ENCODE assay signal across 19 cellular contexts in the genomic region with DNA sequence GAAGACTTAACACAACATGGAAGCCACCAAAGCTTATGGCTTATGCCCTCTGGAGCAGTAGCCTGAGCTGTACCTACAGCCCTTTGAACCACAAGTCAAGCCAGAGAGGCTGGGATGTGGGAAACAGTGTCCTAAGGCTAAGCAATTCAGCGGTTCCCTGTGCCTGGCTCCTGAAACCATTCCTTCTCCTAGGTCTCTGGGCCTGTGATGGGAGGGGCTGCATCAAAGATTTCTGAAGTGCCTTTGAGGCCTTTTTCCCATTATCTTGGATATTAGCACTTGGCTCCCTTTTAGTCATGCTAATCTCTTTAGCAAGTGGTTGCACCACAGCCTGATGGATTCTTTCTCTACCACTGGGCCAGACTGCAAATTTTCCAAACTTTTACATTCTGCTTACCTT.
DNase-seq lines count a peak whose midpoint lies in the region; FAIRE-seq and TF ChIP-seq lines count a peak whose summit lies in the region.
"Had no signal": no experiment of that assay in that cellular context is flagged by ENCODE, and none has a peak within 500 bp of the region (broad histone marks: within the 10 kb centered on the region; RNA-seq: fewer than 3 reads in every experiment).

No MANE protein-coding gene starts in this region.

- H3K9me3 ChIP-seq in H9 (ENCODE audit: control insufficient read depth, low read depth, low read length) (peaks cover 25% of the 10 kb centered on the region), H1 (ENCODE audit: insufficient read depth in 2 of 2, low read depth in 1 of 2, low read length in 1 of 2) (peaks cover 0 to 6% of the 10 kb centered on the region in 2 experiments; a peak in 1 of 4 replicates)
- no peaks in the 10 kb centered on the region for H3K9me3 ChIP-seq in CD8-positive, alpha-beta memory T cell (ENCODE audit: low read length)
- H3K9me3 ChIP-seq: A549 had no signal

- no peak overlapping the region for H3K27ac ChIP-seq in H9 (ENCODE audit: insufficient read length, low read depth, low read length)
- no peak overlapping the region for H3K27ac ChIP-seq in H1 (ENCODE audit: low read depth, low read length)
- no peak overlapping the region for H3K27ac ChIP-seq in CD8-positive, alpha-beta memory T cell (ENCODE audit: low read depth, low read length)
- H3K27ac ChIP-seq: 22Rv1, A549, C4-2B, HL-60 had no signal

- H3T11ph ChIP-seq in H9 (ENCODE audit: low read length), result no peak overlapping the region

- H3K4me1 ChIP-seq in H9 (ENCODE audit: insufficient read depth, low read length) (no peaks in the 10 kb centered on the region; the same call in 1 of the 2 replicates), H1 (replicated peaks in 1 of 4; ENCODE audit: control insufficient read depth in 3 of 4, insufficient read depth in 4 of 4, low read length in 3 of 4) (no peaks in the 10 kb centered on the region)
- H3K4me1 ChIP-seq in CD8-positive, alpha-beta memory T cell (ENCODE audit: insufficient read depth, low read length), result no peaks in the 10 kb centered on the region
- H3K4me1 ChIP-seq: A549 had no signal

- H2BK12ac ChIP-seq in H9 (ENCODE audit: insufficient read length, low read depth, low read length) (no peak overlapping the region), H1 (ENCODE audit: low read depth, low read length) (no peak overlapping the region)

- H2BK5ac ChIP-seq in H9 (ENCODE audit: insufficient read length, low read length) (no peak overlapping the region), H1 (ENCODE audit: low read depth, low read length) (no peak overlapping the region)

- H2BK15ac ChIP-seq in H9 (ENCODE audit: low read depth, low read length), result no peak overlapping the region
- no peak overlapping the region for H2BK15ac ChIP-seq in H1 (ENCODE audit: low read length)

- no peak for TF ChIP-seq CTCF in H9 (conservative IDR thresholded peaks at IDR 0.05)
- TF ChIP-seq CTCF in H1 (IDR thresholded peaks at IDR 0.05; ENCODE audit: control extremely low read depth in 1 of 3, insufficient read depth in 1 of 3, low read depth in 1 of 3, low read length in 3 of 3), result no peak
- TF ChIP-seq CTCF in Calu3 (IDR thresholded peaks at IDR 0.05; ENCODE audit: unreplicated experiment), result no peak

- POLR2A ChIA-PET in H1 (lab: Charles Lee; ENCODE audit: partially characterized antibody), result no interaction called here
- POLR2A ChIA-PET in CD8-positive, alpha-beta memory T cell (lab: Charles Lee), result no interaction called here

- no peaks in the 10 kb centered on the region for H3K36me3 ChIP-seq in H1 (ENCODE audit: control insufficient read depth in 2 of 4, insufficient read depth in 4 of 4, low read length in 3 of 4)
- no peaks in the 10 kb centered on the region for H3K36me3 ChIP-seq in CD8-positive, alpha-beta memory T cell (ENCODE audit: insufficient read depth, low read length)

- H4K20me1 ChIP-seq in H9 (ENCODE audit: control insufficient read depth, insufficient read depth, insufficient read length) (no peaks in the 10 kb centered on the region), H1 (replicated peaks in 1 of 2; ENCODE audit: control insufficient read depth in 1 of 2, insufficient read depth in 2 of 2, low read length in 2 of 2) (no peaks in the 10 kb centered on the region)

- H4K8ac ChIP-seq in H9 (replicated peaks; ENCODE audit: insufficient read length, low read depth, low read length) (no peak overlapping the region), H1 (ENCODE audit: extremely low read depth, insufficient read depth, low read length) (no peak overlapping the region)

- DNase-seq in ELF-1 (ENCODE audit: low read depth, low spot score), result peak; percentile 64
- peak; percentile 40 for DNase-seq in H9
- no peak for DNase-seq in H1 (ENCODE audit: low read depth in 1 of 2, low spot score in 2 of 2)
- peak; percentile 9 for DNase-seq in iPS-NIHi11 (ENCODE audit: low spot score)
- no peak for DNase-seq in CD8-positive, alpha-beta memory T cell
- DNase-seq in Calu3, result no peak
- DNase-seq in cerebellum (ENCODE audit: low spot score), result no peak
- DNase-seq: AML-193; CD4-positive, alpha-beta T cell; DMS79 treated with DMSO at 0.1 percent for 48 hours; HFFc6; IMR-90 had no signal

- no peak overlapping the region for H2BK20ac ChIP-seq in H9 (ENCODE audit: low read depth, low read length, poor library complexity, severe bottlenecking)
- no peak overlapping the region for H2BK20ac ChIP-seq in H1 (ENCODE audit: low read length)

- H3K23ac ChIP-seq in H9 (ENCODE audit: insufficient read length, low read depth, low read length), result no peak overlapping the region
- H3K23ac ChIP-seq in H1 (ENCODE audit: insufficient read length), result no peak overlapping the region

- H3K4me3 Mint-ChIP-seq in H9, result no peak overlapping the region
- H3K4me3 Mint-ChIP-seq in CD8-positive, alpha-beta memory T cell, result no peak overlapping the region
- no peak overlapping the region for H3K4me3 Mint-ChIP-seq in Calu3 (ENCODE audit: low read depth, unreplicated experiment)
- H3K4me3 Mint-ChIP-seq: CD4-positive, alpha-beta T cell; HFFc6 had no signal

- H3K4me3 ChIP-seq in H1 (ENCODE audit: extremely low read depth in 1 of 4, insufficient read depth in 2 of 4, low read depth in 3 of 4, low read length in 4 of 4), result no peak overlapping the region
- H3K4me3 ChIP-seq in CD8-positive, alpha-beta memory T cell (ENCODE audit: low read length), result no peak overlapping the region
- H3K4me3 ChIP-seq: A549, K562 had no signal

- CTCF ChIA-PET in H1 (lab: Charles Lee; ENCODE audit: partially characterized antibody) (interaction anchor here (1.1 kb wide), 1 partner anchor 148 kb away, joined by 3 read pairs; no protein-coding TSS in a partner anchor), Calu3 (lab: Charles Lee) (no interaction called here)
- CTCF ChIA-PET in CD8-positive, alpha-beta memory T cell (lab: Charles Lee), result no interaction called here

- H4K5ac ChIP-seq in H9 (ENCODE audit: insufficient read length, low read depth, low read length) (no peak overlapping the region), H1 (ENCODE audit: insufficient read length, low read depth, low read length) (no peak overlapping the region)

- intact Hi-C loops in Calu3 (cut with micrococcal nuclease; ENCODE audit: unreplicated experiment), result no loop called here

- H3K9me3 Mint-ChIP-seq in H9 (peaks cover 74 to 77% of the 10 kb centered on the region in 2 experiments), Calu3 (ENCODE audit: low read depth, unreplicated experiment) (peaks cover 4% of the 10 kb centered on the region)
- H3K9me3 Mint-ChIP-seq in CD8-positive, alpha-beta memory T cell, result peaks cover 0 to 19% (median 9%) of the 10 kb centered on the region in 5 donors
- H3K9me3 Mint-ChIP-seq: CD4-positive, alpha-beta T cell had no signal

- H3K27me3 ChIP-seq in H9 (ENCODE audit: insufficient read depth, low read length) (no peaks in the 10 kb centered on the region), H1 (replicated peaks in 1 of 4; ENCODE audit: control insufficient read depth in 3 of 4, extremely low read depth in 1 of 4, insufficient read depth in 3 of 4, low read length in 3 of 4) (no peaks in the 10 kb centered on the region)
- no peaks in the 10 kb centered on the region for H3K27me3 ChIP-seq in CD8-positive, alpha-beta memory T cell (ENCODE audit: insufficient read depth, low read length, poor library complexity, severe bottlenecking)

- TF ChIP-seq EP300 in H1 (IDR thresholded peaks at IDR 0.05; ENCODE audit: borderline replicate concordance in 1 of 2, low read depth in 2 of 2, low read length in 2 of 2), result no peak

- no peak overlapping the region for H3K14ac ChIP-seq in H9 (ENCODE audit: insufficient read depth, low read length)
- H3K14ac ChIP-seq in H1 (ENCODE audit: insufficient read length), result no peak overlapping the region

- H3K23me2 ChIP-seq in H9 (ENCODE audit: insufficient read length, low read depth, low read length, poor library complexity, severe bottlenecking), result no peaks in the 10 kb centered on the region
- H3K23me2 ChIP-seq in H1 (ENCODE audit: low read depth, low read length), result no peaks in the 10 kb centered on the region

- H3K4me2 ChIP-seq in H9 (ENCODE audit: insufficient read depth, insufficient read length, low read length) (no peak overlapping the region), H1 (ENCODE audit: insufficient read depth in 1 of 2, low read depth in 2 of 2, low read length in 2 of 2) (no peak overlapping the region; a peak in 1 of 4 replicates)
- H3K4me2 ChIP-seq: A549 had no signal

- H3K18ac ChIP-seq in H9 (ENCODE audit: insufficient read length, low read depth, low read length) (no peak overlapping the region), H1 (ENCODE audit: extremely low read depth, low read length) (no peak overlapping the region)

- H3K79me1 ChIP-seq in H9 (ENCODE audit: insufficient read depth, low read depth, low read length, poor library complexity, severe bottlenecking) (no peaks in the 10 kb centered on the region), H1 (ENCODE audit: low read depth, low read length) (no peaks in the 10 kb centered on the region)

- no peak overlapping the region for H3K56ac ChIP-seq in H9 (ENCODE audit: insufficient read length, low read depth, low read length)
- H3K56ac ChIP-seq in H1 (replicated peaks; ENCODE audit: insufficient read length, low read depth, low read length), result no peak overlapping the region

- H3K79me2 ChIP-seq in H9 (ENCODE audit: insufficient read depth, low read length) (no peaks in the 10 kb centered on the region), H1 (ENCODE audit: control insufficient read depth in 1 of 2, insufficient read depth in 2 of 2, low read length in 2 of 2) (no peaks in the 10 kb centered on the region)

- H3K27me3 Mint-ChIP-seq in H9 (ENCODE audit: low read depth), result peaks cover 7% of the 10 kb centered on the region
- H3K27me3 Mint-ChIP-seq in CD8-positive, alpha-beta memory T cell, result peaks cover 0 to 5% of the 10 kb centered on the region in 2 donors
- H3K27me3 Mint-ChIP-seq in Calu3 (ENCODE audit: unreplicated experiment), result no peaks in the 10 kb centered on the region
- H3K27me3 Mint-ChIP-seq: CD4-positive, alpha-beta T cell had no signal

- H3K27ac Mint-ChIP-seq in H9 (no peak overlapping the region), Calu3 (ENCODE audit: unreplicated experiment) (no peak overlapping the region)
- peak overlapping the region in 1 of 8 donors; percentile 28 for H3K27ac Mint-ChIP-seq in CD8-positive, alpha-beta memory T cell
- H3K27ac Mint-ChIP-seq: CD4-positive, alpha-beta T cell; HFFc6 had no signal

- no TSS peak for BruUV-seq in Calu3 (replicated peaks; lab: Mats Ljungman, UMichigan)

- no peak for TF ChIP-seq RAD21 in H1 (IDR thresholded peaks at IDR 0.05 in 1 of 2, conservative IDR thresholded peaks at IDR 0.05 in 1 of 2; ENCODE audit: low read depth in 2 of 2, low read length in 2 of 2)

- FAIRE-seq in H1 (lab: Jason Lieb, UNC), result no peak
- FAIRE-seq: A549, G401.6, GM12891, K562 had no signal

- H2AK5ac ChIP-seq in H9 (ENCODE audit: insufficient read length, low read length), result no peak overlapping the region
- H2AK5ac ChIP-seq in H1 (ENCODE audit: low read depth, low read length), result no peak overlapping the region

- no peak overlapping the region for H4K91ac ChIP-seq in H9 (ENCODE audit: insufficient read length, low read depth, low read length)
- no peak overlapping the region for H4K91ac ChIP-seq in H1 (replicated peaks; ENCODE audit: insufficient read length, low read length)

- no peak overlapping the region for H3K4ac ChIP-seq in H9 (ENCODE audit: low read depth, low read length)
- no peak overlapping the region for H3K4ac ChIP-seq in H1 (replicated peaks; ENCODE audit: insufficient read length, low read depth, low read length)

- H3K9ac ChIP-seq in H9 (ENCODE audit: extremely low read depth, insufficient read length, low read length) (no peak overlapping the region), H1 (replicated peaks in 1 of 4; ENCODE audit: extremely low read depth in 1 of 4, low read depth in 3 of 4, low read length in 3 of 4) (no peak overlapping the region)

- H2BK120ac ChIP-seq in H9 (ENCODE audit: low read depth, low read length, poor library complexity, severe bottlenecking) (no peak overlapping the region), H1 (replicated peaks; ENCODE audit: low read depth, low read length) (no peak overlapping the region)

- H2AFZ ChIP-seq in H9 (ENCODE audit: low read length), result no peak overlapping the region
- no peak overlapping the region for H2AFZ ChIP-seq in H1 (ENCODE audit: low read length)

- peaks cover 7 to 23% (median 15%) of the 10 kb centered on the region in 3 experiments for H3K36me3 Mint-ChIP-seq in H9 (ENCODE audit: insufficient read depth in 1 of 3, low read depth in 3 of 3)
- peaks cover 0 to 4% (median 3%) of the 10 kb centered on the region in 3 donors for H3K36me3 Mint-ChIP-seq in CD8-positive, alpha-beta memory T cell
- no peaks in the 10 kb centered on the region for H3K36me3 Mint-ChIP-seq in Calu3 (ENCODE audit: insufficient read depth, unreplicated experiment)

- TF ChIP-seq POLR2A in H1 (IDR thresholded peaks at IDR 0.05; ENCODE audit: control extremely low read depth in 1 of 2, low read depth in 2 of 2, low read length in 2 of 2), result no peak

- WGBS in H9 (ENCODE audit: extremely low coverage, insufficient read length, low lambda C conversion rate), result no CpG with 5 or more reads among the region's 1 CpG
- 86% methylated on average over 1 of the region's 1 CpG; no CpG with 5 or more reads in 1 of the 2 experiments for WGBS in H1 (ENCODE audit: extremely low coverage in 1 of 2, insufficient coverage in 1 of 2, insufficient read length in 1 of 2, insufficient replicate concordance in 2 of 2, low coverage in 1 of 2, low lambda C conversion rate in 2 of 2, missing lambda C conversion rate in 1 of 2), 2 experiments

- peaks cover 6 to 14% of the 10 kb centered on the region in 2 experiments for H3K4me1 Mint-ChIP-seq in H9
- no peaks in the 10 kb centered on the region for H3K4me1 Mint-ChIP-seq in CD8-positive, alpha-beta memory T cell
- H3K4me1 Mint-ChIP-seq in Calu3 (ENCODE audit: low read depth, unreplicated experiment), result no peaks in the 10 kb centered on the region

Comparison
In these comparisons a context has a peak if more than half of its experiments do, and no peak if none do; other contexts are left out.
1. DNase-seq: peak in ELF-1 (single experiment), H9 (single experiment) and iPS-NIHi11 (single experiment); none in H1 (0 of 2), CD8-positive, alpha-beta memory T cell (0 of 5), Calu3 (single experiment) and cerebellum (single experiment).